8 cellular contexts compared by ENCODE assay signal in the genomic region with DNA sequence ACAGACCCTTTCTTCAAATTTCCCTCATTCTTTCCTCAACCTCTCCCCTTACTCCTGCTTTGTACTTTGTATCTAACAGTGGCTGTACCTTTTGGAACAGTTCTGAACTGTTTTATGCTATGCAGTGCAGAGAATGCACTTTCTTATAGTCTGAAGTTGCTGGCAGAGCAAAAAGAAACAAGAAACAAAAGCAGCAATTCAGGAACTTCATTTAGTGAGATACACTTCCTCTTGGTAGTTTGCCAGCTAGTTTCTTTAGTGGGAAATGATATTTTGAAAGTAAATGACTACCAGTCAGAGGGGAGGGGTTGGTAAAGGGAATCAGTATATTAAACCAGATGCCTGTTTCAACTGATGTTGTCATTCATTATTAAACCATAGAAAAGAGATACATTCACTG. TPM values are rescaled to one million over a fixed set of nuclear protein-coding genes. Genes with fewer than 3 reads are reported as not detected.
A peak's percentile ranks its signal among the peaks of the same experiment; 100 is the strongest.
DNase-seq lines count a peak whose midpoint lies in the region; ATAC-seq, FAIRE-seq and TF ChIP-seq lines count a peak whose summit lies in the region.

No MANE protein-coding gene starts in this region.

- TF ChIP-seq CTCF in fibroblast of the aortic adventitia (IDR thresholded peaks at IDR 0.05; ENCODE audit: insufficient read depth, low read length) (no peak), gastrocnemius medialis (IDR thresholded peaks at IDR 0.05 in 4 of 5, conservative IDR thresholded peaks at IDR 0.05 in 1 of 5) (no peak)

- DNase-seq in SK-N-MC (ENCODE audit: low read depth, low spot score) (peak; percentile 67), fibroblast of the aortic adventitia (ENCODE audit: low read depth) (peak; percentile 70), gastrocnemius medialis (no peak), NCI-H82 (lab: John Stamatoyannopoulos, UW) (no peak), posterior vena cava (ENCODE audit: low spot score) (no peak)

- H3K9me3 ChIP-seq in SK-N-MC (ENCODE audit: low read depth, low read length) = no peaks in the 10 kb centered on the region
- H3K9me3 ChIP-seq in gastrocnemius medialis = no peaks in the 10 kb centered on the region

- no peak for TF ChIP-seq POLR2A in gastrocnemius medialis (IDR thresholded peaks at IDR 0.05)

- H3K9ac ChIP-seq in SK-N-MC (ENCODE audit: insufficient read length) = peak overlapping the region; percentile 50

- no peaks in the 10 kb centered on the region for H3K4me1 ChIP-seq in gastrocnemius medialis

- peak overlapping the region; percentile 91 for H3K27ac ChIP-seq in SK-N-MC
- H3K27ac ChIP-seq in gastrocnemius medialis = peak overlapping the region in 2 of 4 donors; percentile 17 to 48

- in situ Hi-C loops in gastrocnemius medialis (cut with MboI; ENCODE audit: low sequenced_read_pairs in 4 of 4) = no loop called here

- H3K27me3 ChIP-seq in gastrocnemius medialis = no peaks in the 10 kb centered on the region

- peak; percentile 98 for FAIRE-seq in A204.1 (lab: Jason Lieb, UNC)

- intact Hi-C loops in gastrocnemius medialis (cut with DNase I; ENCODE audit: low total_unique reads) = no loop called here
- intact Hi-C loops in posterior vena cava (cut with DNase I) = no loop called here

- no peaks in the 10 kb centered on the region for H3K36me3 ChIP-seq in SK-N-MC (ENCODE audit: insufficient read depth, low read length)
- no peaks in the 10 kb centered on the region for H3K36me3 ChIP-seq in gastrocnemius medialis

- H3K4me3 ChIP-seq in SK-N-MC = peak overlapping the region; percentile 51
- H3K4me3 ChIP-seq in fibroblast of the aortic adventitia (ENCODE audit: low read depth, low read length) = no peak overlapping the region
- H3K4me3 ChIP-seq in gastrocnemius medialis = no peak overlapping the region

- ATAC-seq in GM18517 (IDR thresholded peaks at IDR 0.05; ENCODE audit: unreplicated experiment) = peak; percentile 58
- peak; percentile 77 for ATAC-seq in HG03432 (IDR thresholded peaks at IDR 0.05; ENCODE audit: unreplicated experiment)
- ATAC-seq in gastrocnemius medialis = peak; percentile 19 to 30

RNA-seq across cellular contexts. Expression of a gene that starts 55.0 kb away (rescaled TPM):
- total RNA-seq in fibroblast of the aortic adventitia (ENCODE audit: low replicate concordance) (83.7 and 253 TPM in 2 replicates), gastrocnemius medialis (10 to 100 TPM; 26.9 to 55.5 (median 33.7) TPM), posterior vena cava (100 to 1,000 TPM in 1 of 2 donors, 10 to 100 TPM in 1; 94.5 to 104 TPM)

Comparison
In these comparisons a context has a peak if more than half of its experiments do, and no peak if none do; other contexts are left out.
1. ATAC-seq: peak in every context shown above with its lines; median percentile 77 in HG03432; 58 in GM18517; 24 in gastrocnemius medialis.
2. DNase-seq: peak in SK-N-MC (single experiment) and fibroblast of the aortic adventitia (single experiment); none in gastrocnemius medialis (0 of 2), NCI-H82 (single experiment) and posterior vena cava (single experiment).